20 cellular contexts compared by ENCODE assay signal in the genomic region with DNA sequence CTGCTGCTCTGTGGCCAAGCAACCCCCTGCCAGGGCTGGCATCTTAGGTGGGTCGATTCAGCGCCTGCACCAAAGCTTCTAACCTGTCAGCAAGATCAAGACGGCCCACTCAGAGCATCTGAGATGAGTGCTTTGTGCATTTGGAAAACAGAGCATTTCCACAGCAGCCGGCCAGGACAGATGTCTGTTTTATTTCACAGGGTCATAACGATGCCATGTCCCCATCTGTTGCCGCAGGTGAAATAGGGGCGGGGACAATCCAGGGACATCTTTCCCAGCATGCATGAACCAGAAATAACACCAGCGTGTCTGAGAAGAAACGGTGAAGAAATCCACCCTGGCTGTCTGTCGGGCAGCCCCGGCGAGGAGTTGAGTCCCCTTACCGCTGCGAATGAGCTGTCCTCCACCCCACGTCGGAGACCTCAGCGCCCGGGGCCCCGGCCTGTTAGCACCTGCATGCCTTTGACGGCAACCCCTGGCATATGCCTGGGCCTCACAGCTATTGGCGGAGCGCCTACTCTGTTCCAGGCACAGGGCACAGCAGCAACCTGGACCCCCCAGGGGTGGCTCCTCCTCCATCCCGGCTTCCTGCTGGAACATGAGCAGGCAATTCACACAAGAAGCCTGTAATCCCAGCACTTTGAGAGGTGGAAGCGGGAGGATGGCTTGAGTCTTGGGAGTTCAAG. TPM values are rescaled to one million over a fixed set of nuclear protein-coding genes. Genes with fewer than 3 reads are reported as not detected.
A peak's percentile ranks its signal among the peaks of the same experiment; 100 is the strongest.
DNase-seq lines count a peak whose midpoint lies in the region; ATAC-seq and TF ChIP-seq lines count a peak whose summit lies in the region.
"Had no signal": no experiment of that assay in that cellular context is flagged by ENCODE, and none has a peak within 500 bp of the region (broad histone marks: within the 10 kb centered on the region; RNA-seq: fewer than 3 reads in every experiment).

No MANE protein-coding gene starts in this region.

- no peaks in the 10 kb centered on the region; a peak in 1 of 5 replicates for H3K9me3 Mint-ChIP-seq in H9
- H3K9me3 Mint-ChIP-seq: activated CD4-positive, alpha-beta memory T cell treated with anti-CD3 and anti-CD28 coated beads for 36 hours had no signal

- H3K4me3 Mint-ChIP-seq in H9: no peak overlapping the region
- H3K4me3 Mint-ChIP-seq: activated CD4-positive, alpha-beta memory T cell treated with anti-CD3 and anti-CD28 coated beads for 36 hours; activated naive CD8-positive, alpha-beta T cell had no signal

- no CpG with 5 or more reads among the region's 24 CpGs for WGBS in H9 (ENCODE audit: extremely low coverage, insufficient read length, low lambda C conversion rate)

- no peak overlapping the region for H4K91ac ChIP-seq in H9 (ENCODE audit: insufficient read length, low read depth, low read length)

- H2BK5ac ChIP-seq in H9 (ENCODE audit: insufficient read length, low read length): no peak overlapping the region

- peak; percentile 5 for DNase-seq in AG20443 (ENCODE audit: low spot score)
- peak; percentile 52 for DNase-seq in H9
- DNase-seq in SK-N-DZ (ENCODE audit: low spot score): peak; percentile 91
- peak; percentile 85 for DNase-seq in islet precursor cell
- no peak for DNase-seq in ureter (ENCODE audit: low spot score)
- no peak for DNase-seq in activated CD8-positive, alpha-beta memory T cell treated with anti-CD3 and anti-CD28 coated beads, Interleukin-2, amount 50 U/mL, for 4 hours
- DNase-seq in omental fat pad (ENCODE audit: low spot score): no peak
- DNase-seq: activated CD4-positive, alpha-beta memory T cell treated with anti-CD3 and anti-CD28 coated beads for 36 hours; activated T-cell treated with anti-CD3 and anti-CD28 coated beads, Interleukin-2, amount 50 U/mL, for 48 hours; cortex of kidney; Kasumi-1; lower lobe of right lung; NCI-H1105; stomach; uterus had no signal

- H3K9me3 ChIP-seq in H9 (ENCODE audit: control insufficient read depth, low read depth, low read length): no peaks in the 10 kb centered on the region
- H3K9me3 ChIP-seq: gastroesophageal sphincter, lower lobe of right lung, stomach, uterus had no signal

- H3K79me2 ChIP-seq in H9 (ENCODE audit: insufficient read depth, low read length): no peaks in the 10 kb centered on the region
- H3K79me2 ChIP-seq: parathyroid adenoma had no signal

- H3K4ac ChIP-seq in H9 (ENCODE audit: low read depth, low read length): no peak overlapping the region

- H2BK20ac ChIP-seq in H9 (ENCODE audit: low read depth, low read length, poor library complexity, severe bottlenecking): no peak overlapping the region

- H2AFZ ChIP-seq in H9 (ENCODE audit: low read length): no peak overlapping the region
- H2AFZ ChIP-seq: parathyroid adenoma had no signal

- H3K4me1 ChIP-seq in H9 (ENCODE audit: insufficient read depth, low read length): peaks cover 4% of the 10 kb centered on the region; the same call in 1 of the 2 replicates
- H3K4me1 ChIP-seq: lower lobe of right lung, parathyroid adenoma, uterus had no signal

- no peaks in the 10 kb centered on the region for H3K27me3 ChIP-seq in H9 (ENCODE audit: insufficient read depth, low read length)
- H3K27me3 ChIP-seq: uterus had no signal

- no peak overlapping the region for H3K9ac ChIP-seq in H9 (ENCODE audit: extremely low read depth, insufficient read length, low read length)
- H3K9ac ChIP-seq: parathyroid adenoma had no signal

- no peak overlapping the region for H3K56ac ChIP-seq in H9 (ENCODE audit: insufficient read length, low read depth, low read length)

- no peak overlapping the region for H2BK120ac ChIP-seq in H9 (ENCODE audit: low read depth, low read length, poor library complexity, severe bottlenecking)

- no peak overlapping the region for H4K5ac ChIP-seq in H9 (ENCODE audit: insufficient read length, low read depth, low read length)

- no peak overlapping the region for H3T11ph ChIP-seq in H9 (ENCODE audit: low read length)

- no peak overlapping the region for H4K8ac ChIP-seq in H9 (replicated peaks; ENCODE audit: insufficient read length, low read depth, low read length)

- ATAC-seq in HG03565 (IDR thresholded peaks at IDR 0.05; ENCODE audit: unreplicated experiment) (no peak), omental fat pad (ENCODE audit: low FRiP score) (no peak)
- ATAC-seq: gastroesophageal sphincter, lower lobe of right lung had no signal

- H3K27ac Mint-ChIP-seq in H9: peak overlapping the region in 1 of 3 experiments; percentile 53; a peak in 1 of 7 replicates
- H3K27ac Mint-ChIP-seq: activated CD4-positive, alpha-beta memory T cell treated with anti-CD3 and anti-CD28 coated beads for 36 hours; activated naive CD8-positive, alpha-beta T cell had no signal

- no peak overlapping the region for H3K18ac ChIP-seq in H9 (ENCODE audit: insufficient read length, low read depth, low read length)

- peaks cover 3% of the 10 kb centered on the region for H3K27me3 Mint-ChIP-seq in H9 (ENCODE audit: low read depth)
- H3K27me3 Mint-ChIP-seq: activated CD4-positive, alpha-beta memory T cell treated with anti-CD3 and anti-CD28 coated beads for 36 hours; activated naive CD8-positive, alpha-beta T cell had no signal

- no peak overlapping the region for H3K27ac ChIP-seq in H9 (ENCODE audit: insufficient read length, low read depth, low read length)
- H3K27ac ChIP-seq: gastroesophageal sphincter, lower lobe of right lung, parathyroid adenoma, stomach, uterus, VCaP had no signal

- peaks cover 0 to 5% (median 0%) of the 10 kb centered on the region in 3 experiments; a peak in 2 of 7 replicates for H3K36me3 Mint-ChIP-seq in H9 (ENCODE audit: insufficient read depth in 1 of 3, low read depth in 3 of 3)
- H3K36me3 Mint-ChIP-seq: activated CD4-positive, alpha-beta memory T cell treated with anti-CD3 and anti-CD28 coated beads for 36 hours; activated naive CD8-positive, alpha-beta T cell had no signal

- no peak overlapping the region for H3K14ac ChIP-seq in H9 (ENCODE audit: insufficient read depth, low read length)

- no peak overlapping the region for H2BK15ac ChIP-seq in H9 (ENCODE audit: low read depth, low read length)

- peaks cover 24 to 40% of the 10 kb centered on the region in 2 experiments for H3K4me1 Mint-ChIP-seq in H9

- H3K4me2 ChIP-seq in H9 (ENCODE audit: insufficient read depth, insufficient read length, low read length): no peak overlapping the region

- no peak overlapping the region for H2BK12ac ChIP-seq in H9 (ENCODE audit: insufficient read length, low read depth, low read length)

- no peak overlapping the region for H3K23ac ChIP-seq in H9 (ENCODE audit: insufficient read length, low read depth, low read length)

- H2AK5ac ChIP-seq in H9 (ENCODE audit: insufficient read length, low read length): no peak overlapping the region

- TF ChIP-seq CTCF in H9 (conservative IDR thresholded peaks at IDR 0.05) (no peak), omental fat pad (IDR thresholded peaks at IDR 0.05) (no peak)

- H3K79me1 ChIP-seq in H9 (ENCODE audit: insufficient read depth, low read depth, low read length, poor library complexity, severe bottlenecking): no peaks in the 10 kb centered on the region

- H3K23me2 ChIP-seq in H9 (ENCODE audit: insufficient read length, low read depth, low read length, poor library complexity, severe bottlenecking): no peaks in the 10 kb centered on the region

- no peaks in the 10 kb centered on the region for H4K20me1 ChIP-seq in H9 (ENCODE audit: control insufficient read depth, insufficient read depth, insufficient read length)

RNA-seq across cellular contexts. Expression of gene ULK1, which starts 30.6 kb away (rescaled TPM):
- total RNA-seq in H9 (2021) (52.7 and 57.2 TPM in 2 replicates), ureter (31.8 TPM), omental fat pad (10 to 100 TPM in 2 of 4 donors, 1 to 10 TPM in 2; 7.7 to 24.4 (median 9.4) TPM)
- 20.1 and 22.6 TPM in 2 replicates for polyA plus RNA-seq in SK-N-DZ (2014; cell fraction: cytosol; rRNA removed)
- 129 and 170 TPM in 2 replicates for polyA plus RNA-seq in SK-N-DZ (2014; cell fraction: nucleus; rRNA removed)

RNA-seq across cellular contexts. Expression of gene MMP17, which starts 35.7 kb away (rescaled TPM):
- total RNA-seq in H9 (2021) (14.8 and 16.0 TPM in 2 replicates), ureter (2.0 TPM), omental fat pad (10 to 100 TPM in 1 of 4 donors, 1 to 10 TPM in 3; 2.3 to 10.9 (median 3.0) TPM)
- 58.1 and 70.5 TPM in 2 replicates for polyA plus RNA-seq in SK-N-DZ (2014; cell fraction: cytosol; rRNA removed)
- polyA plus RNA-seq in SK-N-DZ (2014; cell fraction: nucleus; rRNA removed): 85.7 and 155 TPM in 2 replicates

Comparison
In these comparisons a context has a peak if more than half of its experiments do, and no peak if none do; other contexts are left out.
1. DNase-seq: peak in AG20443 (single experiment), H9 (single experiment), SK-N-DZ (single experiment) and islet precursor cell (single experiment); none in ureter (single experiment), activated CD8-positive, alpha-beta memory T cell treated with anti-CD3 and anti-CD28 coated beads, Interleukin-2, amount 50 U/mL, for 4 hours (single experiment) and omental fat pad (single experiment).